Comparison of ENCODE assay signal across 20 cellular contexts in the genomic region with DNA sequence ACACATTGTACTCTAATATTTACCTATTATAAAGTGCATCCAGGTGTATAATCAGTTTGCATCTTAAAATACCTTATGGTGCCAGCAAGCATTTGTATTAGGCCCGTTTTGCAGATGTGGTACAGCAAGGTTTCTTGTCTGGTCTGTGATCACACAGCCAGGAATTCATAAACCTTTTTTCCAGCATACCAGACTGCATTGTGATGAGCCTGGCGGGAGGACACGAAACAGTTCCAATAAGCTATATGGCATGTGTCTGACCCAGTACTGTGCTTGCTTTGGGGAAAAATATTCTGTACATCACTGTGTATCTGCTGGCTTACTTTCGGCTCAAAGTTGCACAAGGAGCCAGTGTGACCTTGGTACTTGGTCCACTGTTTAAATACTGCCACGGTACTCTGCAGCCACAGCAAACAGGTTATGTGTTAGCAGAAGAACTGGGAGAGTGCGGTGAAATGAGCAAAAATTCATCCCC.
"Had no signal": no experiment of that assay in that cellular context is flagged by ENCODE, and none has a peak within 500 bp of the region (broad histone marks: within the 10 kb centered on the region; RNA-seq: fewer than 3 reads in every experiment).

No MANE protein-coding gene starts in this region.

- H3K4me3 ChIP-seq: esophagus squamous epithelium, hepatocyte, left lung, tibial artery, vagina had no signal

- FAIRE-seq: endothelial cell of umbilical vein, keratinocyte had no signal

- H3K9me3 Mint-ChIP-seq: central memory CD8-positive, alpha-beta T cell had no signal

- H3K27ac Mint-ChIP-seq: activated naive CD8-positive, alpha-beta T cell; brain; naive thymus-derived CD8-positive, alpha-beta T cell had no signal

- H3K36me3 ChIP-seq: esophagus squamous epithelium, left lung, neutrophil, tibial artery, vagina had no signal

- H3K4me1 ChIP-seq: esophagus squamous epithelium, left lung, tibial artery, vagina had no signal

- H3K4me3 Mint-ChIP-seq: activated naive CD8-positive, alpha-beta T cell; brain; central memory CD8-positive, alpha-beta T cell; naive thymus-derived CD8-positive, alpha-beta T cell had no signal

- DNase-seq: activated CD4-positive, alpha-beta T cell treated with anti-CD3 and anti-CD28 coated beads, Interleukin-2, amount 50 U/mL, for 1 hour; activated CD8-positive, alpha-beta memory T cell treated with anti-CD3 and anti-CD28 coated beads for 24 hours; activated gamma-delta T cell treated with Interleukin-2 at 50 U/mL for 16 hours; amygdala; cortex of kidney; effector CD4-positive, alpha-beta T cell; esophagus squamous epithelium; left lung; naive thymus-derived CD8-positive, alpha-beta T cell; stimulated activated CD4-positive, alpha-beta T cell treated with anti-CD3 and anti-CD28 coated beads, Interleukin-2, amount 100 ng/mL, for 48 hours; stimulated activated naive CD4-positive, alpha-beta T cell; tibial artery had no signal

- H3K27ac ChIP-seq: esophagus squamous epithelium, hepatocyte, left lung, neutrophil, tibial artery, vagina had no signal

- H3K9me3 ChIP-seq: esophagus squamous epithelium, left lung, neutrophil, tibial artery, vagina had no signal

- H3K27me3 ChIP-seq: esophagus squamous epithelium, hepatocyte, left lung, neutrophil, tibial artery, vagina had no signal

- ATAC-seq: left lung; naive thymus-derived CD8-positive, alpha-beta T cell had no signal

- H3K36me3 Mint-ChIP-seq: activated naive CD8-positive, alpha-beta T cell; naive thymus-derived CD8-positive, alpha-beta T cell had no signal

- H3K27me3 Mint-ChIP-seq: brain; central memory CD8-positive, alpha-beta T cell had no signal
